ENCODE assay signal across 8 cellular contexts in the genomic region with DNA sequence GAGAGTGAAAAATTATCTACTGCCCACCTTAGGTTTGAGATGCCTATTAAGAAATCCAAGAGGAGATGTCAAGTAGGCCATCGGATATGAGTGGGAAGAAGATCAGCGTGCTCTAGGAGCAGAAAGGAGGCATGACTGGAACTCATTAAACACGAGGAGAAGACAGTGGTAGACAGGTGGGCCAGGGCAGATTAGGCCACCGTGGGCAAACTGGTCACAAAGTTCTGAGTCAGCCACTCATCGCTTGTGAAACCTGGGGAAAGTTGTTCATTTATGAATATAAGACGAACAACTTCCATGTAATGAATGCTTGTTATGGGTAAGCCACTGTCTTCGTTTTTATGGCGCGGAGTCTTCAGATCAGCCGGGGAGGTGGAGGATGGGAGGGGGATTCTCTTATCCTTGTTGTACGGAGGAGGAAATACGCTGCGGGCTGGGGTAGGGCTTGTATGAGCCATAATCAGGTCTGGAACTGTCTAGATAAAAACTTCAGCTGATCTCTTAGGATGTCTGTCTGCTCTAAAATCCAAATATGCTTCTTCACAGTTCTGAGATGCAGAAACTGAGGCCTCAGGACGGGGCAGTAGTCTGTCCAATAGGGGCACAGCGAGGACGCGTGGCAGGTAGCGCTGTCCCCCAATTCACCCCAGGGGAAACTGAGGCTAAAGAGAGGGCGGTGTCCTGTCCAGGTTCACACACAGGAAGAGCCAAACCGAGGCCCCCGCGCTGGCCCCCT. TPM values are rescaled to one million over a fixed set of nuclear protein-coding genes. Genes with fewer than 3 reads are reported as not detected.
A peak's percentile ranks its signal among the peaks of the same experiment; 100 is the strongest.
DNase-seq lines count a peak whose midpoint lies in the region; ATAC-seq, FAIRE-seq and TF ChIP-seq lines count a peak whose summit lies in the region.

No MANE protein-coding gene starts in this region.

- H3K27ac ChIP-seq in A549 (peak overlapping the region; percentile 87 to 88), layer of hippocampus (ENCODE audit: low read depth, low read length) (peak overlapping the region; percentile 93), thoracic aorta (peak overlapping the region; percentile 85 to 90)

- TF ChIP-seq EP300 in A549 (IDR thresholded peaks at IDR 0.05), result no peak

- H3K27ac Mint-ChIP-seq in activated naive CD8-positive, alpha-beta T cell treated with anti-CD3 and anti-CD28 coated beads for 36 hours, result peak overlapping the region; percentile 95

- DNase-seq in A549 (ENCODE audit: low read depth in 1 of 2, low spot score in 1 of 2) (peak in 1 of 2 experiments; percentile 30), thoracic aorta (ENCODE audit: low spot score) (no peak), Kasumi-1 (lab: John Stamatoyannopoulos, UW) (no peak)
- no peak for DNase-seq in activated naive CD8-positive, alpha-beta T cell treated with anti-CD3 and anti-CD28 coated beads for 36 hours

- H3K4me3 ChIP-seq in A549, result peak overlapping the region; percentile 54
- peak overlapping the region; percentile 79 for H3K4me3 ChIP-seq in thoracic aorta

- WGBS in A549 (ENCODE audit: missing lambda C conversion rate), result 59% methylated on average over 19 of the region's 22 CpGs

- H3K4me2 ChIP-seq in A549, result peak overlapping the region; percentile 79

- no peaks in the 10 kb centered on the region for H3K27me3 ChIP-seq in layer of hippocampus (ENCODE audit: control insufficient read depth, insufficient read depth, low read length)
- H3K27me3 ChIP-seq in thoracic aorta (replicated peaks; ENCODE audit: insufficient read depth), result no peaks in the 10 kb centered on the region

- H3K4me1 ChIP-seq in A549 (peaks cover 22% of the 10 kb centered on the region; the same call in 2 of the 3 replicates), thoracic aorta (ENCODE audit: control insufficient read depth in 1 of 2, low read depth in 2 of 2) (peaks cover 11 to 23% of the 10 kb centered on the region in 2 donors)

- H3K4me3 Mint-ChIP-seq in activated naive CD8-positive, alpha-beta T cell treated with anti-CD3 and anti-CD28 coated beads for 36 hours, result peak overlapping the region; percentile 94

- no peaks in the 10 kb centered on the region for H3K36me3 ChIP-seq in thoracic aorta

- no peak for FAIRE-seq in A549 (lab: Jason Lieb, UNC)

- CTCF ChIA-PET in A549 (lab: Yijun Ruan, JAX), result interaction anchor here (0.6 to 1.6 kb wide), 5 partner anchors 15 to 468 kb away, joined by 3 to 4 read pairs (median 3); no protein-coding TSS in a partner anchor

- H3K9me3 Mint-ChIP-seq in activated naive CD8-positive, alpha-beta T cell treated with anti-CD3 and anti-CD28 coated beads for 36 hours, result no peaks in the 10 kb centered on the region

- H3K36me3 Mint-ChIP-seq in activated naive CD8-positive, alpha-beta T cell treated with anti-CD3 and anti-CD28 coated beads for 36 hours, result peaks cover 2% of the 10 kb centered on the region

- H3K27me3 Mint-ChIP-seq in activated naive CD8-positive, alpha-beta T cell treated with anti-CD3 and anti-CD28 coated beads for 36 hours, result no peaks in the 10 kb centered on the region

- POLR2A ChIA-PET in A549 (lab: Yijun Ruan, JAX), result interaction anchor here (0.5 to 1.5 kb wide), 5 partner anchors 17 to 485 kb away, joined by 3 to 28 read pairs (median 3); partner anchors contain the start of genes U2AF2, ZNF787 and ZSCAN5A

- TF ChIP-seq RAD21 in A549 (conservative IDR thresholded peaks at IDR 0.05 in 1 of 2, IDR thresholded peaks at IDR 0.05 in 1 of 2), result no peak

- no peak for ATAC-seq in A549
- ATAC-seq in HG02571 (IDR thresholded peaks at IDR 0.05; ENCODE audit: unreplicated experiment), result peak; percentile 1
- ATAC-seq in thoracic aorta (ENCODE audit: insufficient number of reproducible peaks, low FRiP score, low read depth), result no peak
- ATAC-seq in HG03432 (IDR thresholded peaks at IDR 0.05; ENCODE audit: unreplicated experiment), result no peak
- no peak for ATAC-seq in GM18861 (IDR thresholded peaks at IDR 0.05; ENCODE audit: unreplicated experiment)

- TF ChIP-seq POLR2A in A549 (IDR thresholded peaks at IDR 0.05; ENCODE audit: low read length), result no peak

- no peak for TF ChIP-seq CTCF in A549 (IDR thresholded peaks at IDR 0.05)
- no peak for TF ChIP-seq CTCF in thoracic aorta (IDR thresholded peaks at IDR 0.05)

- peaks cover 28% of the 10 kb centered on the region for H3K4me1 Mint-ChIP-seq in activated naive CD8-positive, alpha-beta T cell treated with anti-CD3 and anti-CD28 coated beads for 36 hours

- no peaks in the 10 kb centered on the region for H3K9me3 ChIP-seq in A549
- H3K9me3 ChIP-seq in thoracic aorta, result no peaks in the 10 kb centered on the region

TF ChIP-seq in A549, 52 proteins besides CTCF, POLR2A, EP300 and RAD21 (continues in another document):
- TF ChIP-seq CEBPB (IDR thresholded peaks at IDR 0.05) (no peak), CBX8 (IDR thresholded peaks at IDR 0.05) (no peak), KDM1A (IDR thresholded peaks at IDR 0.05; ENCODE audit: low read depth) (no peak), ATOH8 (CRISPR knock-in tag; IDR thresholded peaks at IDR 0.05; ENCODE audit: low read depth) (no peak), ESRRA (IDR thresholded peaks at IDR 0.05; ENCODE audit: borderline replicate concordance, low read length) (no peak), HOXA7 (CRISPR knock-in tag; IDR thresholded peaks at IDR 0.05) (no peak), ZNF302 (CRISPR knock-in tag; IDR thresholded peaks at IDR 0.05) (no peak)
- TF ChIP-seq, protein P1, sequence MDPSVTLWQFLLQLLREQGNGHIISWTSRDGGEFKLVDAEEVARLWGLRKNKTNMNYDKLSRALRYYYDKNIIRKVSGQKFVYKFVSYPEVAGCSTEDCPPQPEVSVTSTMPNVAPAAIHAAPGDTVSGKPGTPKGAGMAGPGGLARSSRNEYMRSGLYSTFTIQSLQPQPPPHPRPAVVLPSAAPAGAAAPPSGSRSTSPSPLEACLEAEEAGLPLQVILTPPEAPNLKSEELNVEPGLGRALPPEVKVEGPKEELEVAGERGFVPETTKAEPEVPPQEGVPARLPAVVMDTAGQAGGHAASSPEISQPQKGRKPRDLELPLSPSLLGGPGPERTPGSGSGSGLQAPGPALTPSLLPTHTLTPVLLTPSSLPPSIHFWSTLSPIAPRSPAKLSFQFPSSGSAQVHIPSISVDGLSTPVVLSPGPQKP (IDR thresholded peaks at IDR 0.05; ENCODE audit: low read depth, low read length), result no peak
- TF ChIP-seq, protein P2, sequence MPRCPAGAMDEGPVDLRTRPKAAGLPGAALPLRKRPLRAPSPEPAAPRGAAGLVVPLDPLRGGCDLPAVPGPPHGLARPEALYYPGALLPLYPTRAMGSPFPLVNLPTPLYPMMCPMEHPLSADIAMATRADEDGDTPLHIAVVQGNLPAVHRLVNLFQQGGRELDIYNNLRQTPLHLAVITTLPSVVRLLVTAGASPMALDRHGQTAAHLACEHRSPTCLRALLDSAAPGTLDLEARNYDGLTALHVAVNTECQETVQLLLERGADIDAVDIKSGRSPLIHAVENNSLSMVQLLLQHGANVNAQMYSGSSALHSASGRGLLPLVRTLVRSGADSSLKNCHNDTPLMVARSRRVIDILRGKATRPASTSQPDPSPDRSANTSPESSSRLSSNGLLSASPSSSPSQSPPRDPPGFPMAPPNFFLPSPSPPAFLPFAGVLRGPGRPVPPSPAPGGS (IDR thresholded peaks at IDR 0.05), result no peak

RNA-seq across cellular contexts. Expression of gene ZNF444, which starts 1.1 kb away (rescaled TPM):
- polyA plus RNA-seq in A549 (2011; rRNA removed) (10.5 and 16.5 TPM in 2 replicates), A549 (2017; fragmentation: RNase III; extraction: RNeasy Plus Mini Kit Qiagen cat#74134 plus additional on column Dnase treatment) (23.1 to 26.2 TPM (median 25.5 TPM) in 3 replicates)
- 25.2 and 37.2 TPM in 2 replicates for polyA plus RNA-seq in A549 (2012; cell fraction: cytosol; rRNA removed)
- 65.0 and 72.7 TPM in 2 replicates for polyA plus RNA-seq in A549 (2012; cell fraction: nucleus; rRNA removed)
- polyA minus RNA-seq in A549 (2011; rRNA and poly(A)+ RNA removed), result 15.4 and 15.6 TPM in 2 replicates
- 10 to 100 TPM; 28.6 to 33.7 TPM for total RNA-seq in activated naive CD8-positive, alpha-beta T cell treated with anti-CD3 and anti-CD28 coated beads for 36 hours
- 10 to 100 TPM; 28.2 to 31.0 TPM for total RNA-seq in thoracic aorta

RNA-seq across cellular contexts. Expression of gene ZNF787, which starts 18.9 kb away (rescaled TPM):
- polyA plus RNA-seq in A549 (2011; rRNA removed) (10.7 and 12.5 TPM in 2 replicates), A549 (2017; fragmentation: RNase III; extraction: RNeasy Plus Mini Kit Qiagen cat#74134 plus additional on column Dnase treatment) (35.1 to 39.3 TPM (median 36.7 TPM) in 3 replicates)
- polyA plus RNA-seq in A549 (2012; cell fraction: cytosol; rRNA removed), result 30.2 and 54.5 TPM in 2 replicates
- polyA plus RNA-seq in A549 (2012; cell fraction: nucleus; rRNA removed), result 44.0 and 78.8 TPM in 2 replicates
- 7.8 and 9.9 TPM in 2 replicates for polyA minus RNA-seq in A549 (2011; rRNA and poly(A)+ RNA removed)
- total RNA-seq in activated naive CD8-positive, alpha-beta T cell treated with anti-CD3 and anti-CD28 coated beads for 36 hours, result 10 to 100 TPM; 34.2 to 35.6 TPM
- 10 to 100 TPM; 13.4 to 18.7 TPM for total RNA-seq in thoracic aorta

RNA-seq across cellular contexts. Expression of gene GALP, which starts 35.8 kb away (rescaled TPM):
- polyA plus RNA-seq in A549 (2011; rRNA removed), result not detected in 2 replicates
- polyA plus RNA-seq in A549 (2012; cell fraction: cytosol; rRNA removed), result not detected in 2 replicates
- polyA plus RNA-seq in A549 (2012; cell fraction: nucleus; rRNA removed), result not detected in 2 replicates
- not detected in 3 replicates for polyA plus RNA-seq in A549 (2017; fragmentation: RNase III; extraction: RNeasy Plus Mini Kit Qiagen cat#74134 plus additional on column Dnase treatment)
- not detected in 2 replicates for polyA minus RNA-seq in A549 (2011; rRNA and poly(A)+ RNA removed)
- total RNA-seq in activated naive CD8-positive, alpha-beta T cell treated with anti-CD3 and anti-CD28 coated beads for 36 hours, result not detected
- total RNA-seq in thoracic aorta, result not detected

RNA-seq across cellular contexts. Expression of gene ZSCAN5B, which starts 57.6 kb away (rescaled TPM):
- polyA plus RNA-seq in A549 (2011; rRNA removed), result 0.07 TPM in 1 of 2 replicates, not detected in the other
- polyA plus RNA-seq in A549 (2012; cell fraction: cytosol; rRNA removed), result not detected in 2 replicates
- polyA plus RNA-seq in A549 (2012; cell fraction: nucleus; rRNA removed), result not detected in 2 replicates
- polyA plus RNA-seq in A549 (2017; fragmentation: RNase III; extraction: RNeasy Plus Mini Kit Qiagen cat#74134 plus additional on column Dnase treatment), result not detected in 3 replicates
- polyA minus RNA-seq in A549 (2011; rRNA and poly(A)+ RNA removed), result 0.62 TPM in 1 of 2 replicates, not detected in the other
- not detected for total RNA-seq in activated naive CD8-positive, alpha-beta T cell treated with anti-CD3 and anti-CD28 coated beads for 36 hours
- total RNA-seq in thoracic aorta, result not detected
